In genomic region chr1:226636847-226637096, GRCh38 we compare ENCODE assay signal across 24 cellular contexts.
DNase-seq lines count a peak whose midpoint lies in the region; ATAC-seq, FAIRE-seq and TF ChIP-seq lines count a peak whose summit lies in the region.
"Had no signal": no experiment of that assay in that cellular context is flagged by ENCODE, and none has a peak within 500 bp of the region (broad histone marks: within the 10 kb centered on the region; RNA-seq: fewer than 3 reads in every experiment).

No MANE protein-coding gene starts in this region.

- in situ Hi-C loops in K562 (cut with MboI): loop anchor here (5.0 to 10.0 kb wide), 3 partner anchors 191 to 1318 kb away; no protein-coding TSS in a partner anchor

- peaks cover 44% of the 10 kb centered on the region for H3K36me3 Mint-ChIP-seq in activated CD4-positive, alpha-beta T cell treated with anti-CD3 and anti-CD28 coated beads, Interleukin-2, amount 10 ng/mL, durations not matched to agents 7 days and 5 days (ENCODE audit: low read depth)
- H3K36me3 Mint-ChIP-seq in activated CD4-positive, alpha-beta T cell treated with anti-CD3 and anti-CD28 coated beads for 36 hours (ENCODE audit: low read depth): peaks cover 32% of the 10 kb centered on the region
- H3K36me3 Mint-ChIP-seq in CD4-positive, alpha-beta T cell (ENCODE audit: low read depth): peaks cover 92% of the 10 kb centered on the region

- no peak for TF ChIP-seq RAD21 in K562 (CRISPR knock-in tag; conservative IDR thresholded peaks at IDR 0.05 in 1 of 2, IDR thresholded peaks at IDR 0.05 in 1 of 2)

- H3K27ac Mint-ChIP-seq in activated CD4-positive, alpha-beta T cell treated with anti-CD3 and anti-CD28 coated beads, Interleukin-2, amount 10 ng/mL, durations not matched to agents 7 days and 5 days: peak overlapping the region; percentile 91
- no peak overlapping the region for H3K27ac Mint-ChIP-seq in activated CD4-positive, alpha-beta T cell treated with anti-CD3 and anti-CD28 coated beads for 36 hours
- peak overlapping the region; percentile 91 for H3K27ac Mint-ChIP-seq in CD4-positive, alpha-beta T cell
- H3K27ac Mint-ChIP-seq: activated CD4-positive, alpha-beta memory T cell treated with anti-CD3 and anti-CD28 coated beads, Interleukin-2, amount 10 ng/mL, durations not matched to agents 7 days and 5 days; mesothelial cell of epicardium had no signal

- DNase-seq in activated CD4-positive, alpha-beta T cell treated with anti-CD3 and anti-CD28 coated beads, Interleukin-2, amount 10 ng/mL, durations not matched to agents 7 days and 5 days: no peak
- no peak for DNase-seq in activated CD4-positive, alpha-beta T cell treated with anti-CD3 and anti-CD28 coated beads for 36 hours
- DNase-seq in CD4-positive, alpha-beta T cell: no peak
- no peak for DNase-seq in K562 (ENCODE audit: extremely low read depth in 1 of 4, low spot score in 3 of 4)
- no peak for DNase-seq in sigmoid colon
- DNase-seq in activated CD4-positive, CD25-positive, alpha-beta regulatory T cell (lab: John Stamatoyannopoulos, UW): no peak
- DNase-seq: activated CD4-positive, alpha-beta memory T cell treated with anti-CD3 and anti-CD28 coated beads, Interleukin-2, amount 10 ng/mL, durations not matched to agents 7 days and 5 days; activated naive CD4-positive, alpha-beta T cell treated with Interleukin-2 at 50 U/mL for 16 hours; anterior cingulate cortex; islet precursor cell; NCI-H1092; NCI-H187 treated with DMSO at 0.1 percent for 48 hours; NCI-H226; NCI-H748 treated with DMSO at 0.1 percent for 48 hours; SK-N-SH; stimulated activated CD4-positive, alpha-beta T cell treated with anti-CD3 and anti-CD28 coated beads, Interleukin-4, amount 100 ng/mL, for 1 hour; thyroid gland had no signal

- peaks cover 42% of the 10 kb centered on the region for H3K4me1 Mint-ChIP-seq in activated CD4-positive, alpha-beta T cell treated with anti-CD3 and anti-CD28 coated beads, Interleukin-2, amount 10 ng/mL, durations not matched to agents 7 days and 5 days
- peaks cover 49% of the 10 kb centered on the region for H3K4me1 Mint-ChIP-seq in activated CD4-positive, alpha-beta T cell treated with anti-CD3 and anti-CD28 coated beads for 36 hours
- H3K4me1 Mint-ChIP-seq in CD4-positive, alpha-beta T cell (ENCODE audit: low read depth): peaks cover 61% of the 10 kb centered on the region
- H3K4me1 Mint-ChIP-seq: mesothelial cell of epicardium had no signal

- no peaks in the 10 kb centered on the region for H3K27me3 ChIP-seq in CD4-positive, alpha-beta T cell (ENCODE audit: control insufficient read depth, insufficient read depth, low read length)
- peaks cover 45 to 89% of the 10 kb centered on the region in 2 experiments for H3K27me3 ChIP-seq in K562 (ENCODE audit: control insufficient read depth in 2 of 2, insufficient read depth in 2 of 2, low read length in 2 of 2)
- H3K27me3 ChIP-seq in sigmoid colon: no peaks in the 10 kb centered on the region
- H3K27me3 ChIP-seq: thyroid gland had no signal

- no peak overlapping the region for H2AFZ ChIP-seq in K562 (ENCODE audit: low read depth, low read length)

- no peak for ATAC-seq in activated CD4-positive, alpha-beta T cell treated with anti-CD3 and anti-CD28 coated beads for 36 hours
- ATAC-seq in CD4-positive, alpha-beta T cell (ENCODE audit: poor library complexity): no peak
- ATAC-seq in K562 (no peak), HG03565 (IDR thresholded peaks at IDR 0.05; ENCODE audit: unreplicated experiment) (no peak), GM21825 (IDR thresholded peaks at IDR 0.05; ENCODE audit: unreplicated experiment) (no peak)
- ATAC-seq: GM12878; left ventricle myocardium superior; stimulated activated naive CD8-positive, alpha-beta T cell treated with anti-CD3 and anti-CD28 coated beads, Interleukin-15, amount 100 ng/mL, for 72 hours had no signal

- H3K27ac ChIP-seq in CD4-positive, alpha-beta T cell (ENCODE audit: low read depth, low read length): peak overlapping the region; percentile 52
- no peak overlapping the region for H3K27ac ChIP-seq in K562 (ENCODE audit: extremely low read depth, low read depth, low read length)
- peak overlapping the region in 3 of 4 donors; percentile 79 to 82 (median 81) for H3K27ac ChIP-seq in sigmoid colon
- H3K27ac ChIP-seq: thyroid gland had no signal

- H3K79me2 ChIP-seq in K562 (ENCODE audit: control insufficient read depth, insufficient read depth, low read length): no peaks in the 10 kb centered on the region

- FAIRE-seq in K562 (lab: Jason Lieb, UNC): no peak
- FAIRE-seq: GM12878 had no signal

- no peak overlapping the region for H3K4me2 ChIP-seq in K562 (ENCODE audit: insufficient read depth, low read length)
- H3K4me2 ChIP-seq: SK-N-SH had no signal

- no peaks in the 10 kb centered on the region for H3K9me1 ChIP-seq in K562 (ENCODE audit: control insufficient read depth, insufficient read depth, low read length)

- no peak for TF ChIP-seq POLR2A in K562 (conservative IDR thresholded peaks at IDR 0.05)
- TF ChIP-seq POLR2A in sigmoid colon (IDR thresholded peaks at IDR 0.05): no peak

- CTCF ChIA-PET in activated CD4-positive, alpha-beta T cell treated with anti-CD3 and anti-CD28 coated beads, Interleukin-2, amount 10 ng/mL, durations not matched to agents 7 days and 5 days (lab: Charles Lee): interaction anchor here (1.0 to 4.8 kb wide), 2 partner anchors 13 to 191 kb away, joined by 3 to 44 read pairs; no protein-coding TSS in a partner anchor
- CTCF ChIA-PET in activated CD4-positive, alpha-beta T cell treated with anti-CD3 and anti-CD28 coated beads for 36 hours (lab: Charles Lee): interaction anchor here (0.7 to 0.9 kb wide), 2 partner anchors 75 to 173 kb away, joined by 4 read pairs; no protein-coding TSS in a partner anchor
- CTCF ChIA-PET in CD4-positive, alpha-beta T cell (lab: Charles Lee): interaction anchor here (4.3 kb wide), 1 partner anchor 51 kb away, joined by 19 read pairs; no protein-coding TSS in a partner anchor
- CTCF ChIA-PET in K562 (lab: Yijun Ruan, JAX; ENCODE audit: low intra/inter-chr PET ratio): interaction anchor here (3.6 kb wide), 1 partner anchor 191 kb away, joined by 32 read pairs; no protein-coding TSS in a partner anchor

- H3K27me3 Mint-ChIP-seq in activated CD4-positive, alpha-beta T cell treated with anti-CD3 and anti-CD28 coated beads, Interleukin-2, amount 10 ng/mL, durations not matched to agents 7 days and 5 days: no peaks in the 10 kb centered on the region
- H3K27me3 Mint-ChIP-seq in activated CD4-positive, alpha-beta T cell treated with anti-CD3 and anti-CD28 coated beads for 36 hours: no peaks in the 10 kb centered on the region
- no peaks in the 10 kb centered on the region for H3K27me3 Mint-ChIP-seq in CD4-positive, alpha-beta T cell
- H3K27me3 Mint-ChIP-seq: activated CD4-positive, alpha-beta memory T cell treated with anti-CD3 and anti-CD28 coated beads, Interleukin-2, amount 10 ng/mL, durations not matched to agents 7 days and 5 days; stimulated activated naive CD8-positive, alpha-beta T cell treated with anti-CD3 and anti-CD28 coated beads, Interleukin-15, amount 100 ng/mL, for 72 hours had no signal

- intact Hi-C loops in activated CD4-positive, alpha-beta T cell treated with anti-CD3 and anti-CD28 coated beads for 36 hours (cut with DNase I, micrococcal nuclease): no loop called here
- intact Hi-C loops in CD4-positive, alpha-beta T cell (cut with DNase I, micrococcal nuclease): no loop called here
- intact Hi-C loops in K562 (cut with micrococcal nuclease): loop anchor here (5.0 kb wide), 1 partner anchor 41 kb away; no protein-coding TSS in a partner anchor
- intact Hi-C loops in sigmoid colon (cut with DNase I): loop anchor here (10.0 kb wide), 1 partner anchor 338 kb away; no protein-coding TSS in a partner anchor

- H3K36me3 ChIP-seq in K562 (ENCODE audit: control insufficient read depth, insufficient read depth, low read length) (no peaks in the 10 kb centered on the region), sigmoid colon (peaks cover 9 to 69% (median 34%) of the 10 kb centered on the region in 4 donors)

- H3K9me3 Mint-ChIP-seq in activated CD4-positive, alpha-beta T cell treated with anti-CD3 and anti-CD28 coated beads, Interleukin-2, amount 10 ng/mL, durations not matched to agents 7 days and 5 days: no peaks in the 10 kb centered on the region
- no peaks in the 10 kb centered on the region for H3K9me3 Mint-ChIP-seq in activated CD4-positive, alpha-beta T cell treated with anti-CD3 and anti-CD28 coated beads for 36 hours (ENCODE audit: low read depth)
- H3K9me3 Mint-ChIP-seq in CD4-positive, alpha-beta T cell: no peaks in the 10 kb centered on the region
- H3K9me3 Mint-ChIP-seq: activated CD4-positive, alpha-beta memory T cell treated with anti-CD3 and anti-CD28 coated beads, Interleukin-2, amount 10 ng/mL, durations not matched to agents 7 days and 5 days; mesothelial cell of epicardium; neural crest cell; stimulated activated naive CD8-positive, alpha-beta T cell treated with anti-CD3 and anti-CD28 coated beads, Interleukin-15, amount 100 ng/mL, for 72 hours had no signal

- H3K4me1 ChIP-seq in K562 (replicated peaks in 1 of 2; ENCODE audit: control insufficient read depth in 2 of 2, insufficient read depth in 2 of 2, low read length in 2 of 2) (peaks cover 0 to 24% of the 10 kb centered on the region in 2 experiments; a peak in 2 of 5 replicates), sigmoid colon (peaks cover 0 to 78% (median 73%) of the 10 kb centered on the region in 4 donors)

- no peak overlapping the region for H3K4me3 Mint-ChIP-seq in activated CD4-positive, alpha-beta T cell treated with anti-CD3 and anti-CD28 coated beads, Interleukin-2, amount 10 ng/mL, durations not matched to agents 7 days and 5 days
- no peak overlapping the region for H3K4me3 Mint-ChIP-seq in activated CD4-positive, alpha-beta T cell treated with anti-CD3 and anti-CD28 coated beads for 36 hours
- H3K4me3 Mint-ChIP-seq in CD4-positive, alpha-beta T cell: no peak overlapping the region
- H3K4me3 Mint-ChIP-seq: activated CD4-positive, alpha-beta memory T cell treated with anti-CD3 and anti-CD28 coated beads, Interleukin-2, amount 10 ng/mL, durations not matched to agents 7 days and 5 days; mesothelial cell of epicardium; neural crest cell; stimulated activated naive CD8-positive, alpha-beta T cell treated with anti-CD3 and anti-CD28 coated beads, Interleukin-15, amount 100 ng/mL, for 72 hours had no signal

- no peak overlapping the region for H3K9ac ChIP-seq in K562 (ENCODE audit: insufficient read depth in 1 of 2, low read depth in 2 of 2, low read length in 2 of 2)
- H3K9ac ChIP-seq: SK-N-SH had no signal

- 0 out of 2 replicates have a peak, but pooled peaks cover 10% of the 10 kb centered on the region for H4K20me1 ChIP-seq in K562 (replicated peaks; ENCODE audit: control insufficient read depth, insufficient read depth, low read length)

- POLR2A ChIA-PET in activated CD4-positive, alpha-beta T cell treated with anti-CD3 and anti-CD28 coated beads, Interleukin-2, amount 10 ng/mL, durations not matched to agents 7 days and 5 days (lab: Charles Lee): no interaction called here
- POLR2A ChIA-PET in activated CD4-positive, alpha-beta T cell treated with anti-CD3 and anti-CD28 coated beads for 36 hours (lab: Charles Lee): no interaction called here
- POLR2A ChIA-PET in CD4-positive, alpha-beta T cell (lab: Charles Lee): interaction anchor here (3.9 kb wide), 1 partner anchor 8 kb away, joined by 12 read pairs; no protein-coding TSS in a partner anchor
- POLR2A ChIA-PET in K562 (lab: Yijun Ruan, JAX): interaction anchor here (1.1 kb wide), 1 partner anchor 187 kb away, joined by 3 read pairs; no protein-coding TSS in a partner anchor

- H3K9me3 ChIP-seq in CD4-positive, alpha-beta T cell (ENCODE audit: control insufficient read depth, low read length): no peaks in the 10 kb centered on the region
- H3K9me3 ChIP-seq in K562 (replicated peaks; ENCODE audit: control insufficient read depth, insufficient read depth, low read depth, low read length) (no peaks in the 10 kb centered on the region), sigmoid colon (no peaks in the 10 kb centered on the region)
- H3K9me3 ChIP-seq: SK-N-SH, thyroid gland had no signal

- WGBS in K562 (ENCODE audit: insufficient coverage, low coverage, missing lambda C conversion rate): 21% methylated on average over 1 of the region's 1 CpG
- 94 to 97% methylated on average over 1 of the region's 1 CpG for WGBS in sigmoid colon, 2 donors

- H3K4me3 ChIP-seq in K562: no peak overlapping the region
- no peak overlapping the region for H3K4me3 ChIP-seq in sigmoid colon
- H3K4me3 ChIP-seq: GM12878, thyroid gland had no signal

- TF ChIP-seq CTCF in CD4-positive, alpha-beta T cell (IDR thresholded peaks at IDR 0.05): no peak
- TF ChIP-seq CTCF in K562 (IDR thresholded peaks at IDR 0.05 in 2 of 3, conservative IDR thresholded peaks at IDR 0.05 in 1 of 3; ENCODE audit: insufficient read depth in 2 of 3, low read depth in 1 of 3, low read length in 3 of 3) (no peak), sigmoid colon (IDR thresholded peaks at IDR 0.05) (no peak)

- no TSS peak for BruUV-seq in K562 (replicated peaks; lab: Mats Ljungman, UMichigan)

- TF ChIP-seq EP300 in K562 (IDR thresholded peaks at IDR 0.05; ENCODE audit: low read length) (no peak), sigmoid colon (IDR thresholded peaks at IDR 0.05) (no peak)

Comparison
In these comparisons a context has a peak if more than half of its experiments do, and no peak if none do; other contexts are left out.
1. POLR2A ChIA-PET loops: an anchor here in CD4-positive, alpha-beta T cell (3.9 kb wide) and K562 (1.1 kb wide); none called in activated CD4-positive, alpha-beta T cell treated with anti-CD3 and anti-CD28 coated beads, Interleukin-2, amount 10 ng/mL, durations not matched to agents 7 days and 5 days and activated CD4-positive, alpha-beta T cell treated with anti-CD3 and anti-CD28 coated beads for 36 hours.
2. intact Hi-C loops: an anchor here in K562 (5.0 kb wide) and sigmoid colon (10.0 kb wide); none called in activated CD4-positive, alpha-beta T cell treated with anti-CD3 and anti-CD28 coated beads for 36 hours and CD4-positive, alpha-beta T cell.